ENCODE assay signal across 17 cellular contexts in the genomic region with DNA sequence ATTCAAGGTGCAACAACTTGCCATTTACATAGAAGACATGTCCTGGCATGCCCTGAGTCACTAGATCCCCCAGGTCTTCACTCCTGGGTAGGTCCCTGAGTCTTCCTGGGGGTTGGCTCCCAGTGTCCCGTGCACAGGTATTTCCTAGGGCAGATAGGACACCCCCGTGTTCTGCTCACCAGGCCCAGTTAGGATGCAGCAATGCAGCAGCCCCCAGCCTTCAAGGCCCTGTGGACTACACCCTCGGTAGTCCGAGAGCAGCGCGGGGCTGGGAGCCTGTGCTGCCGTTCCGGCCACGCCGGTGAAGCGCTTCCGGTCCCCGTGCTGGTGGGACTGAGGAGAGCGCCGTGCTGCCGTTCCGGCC. TPM values are rescaled to one million over a fixed set of nuclear protein-coding genes. Genes with fewer than 3 reads are reported as not detected.
"Had no signal": no experiment of that assay in that cellular context is flagged by ENCODE, and none has a peak within 500 bp of the region (broad histone marks: within the 10 kb centered on the region; RNA-seq: fewer than 3 reads in every experiment).

No MANE protein-coding gene starts in this region.

- H3K27ac ChIP-seq: ascending aorta, cardiac muscle cell, gastrocnemius medialis, left lung, parathyroid adenoma, skin epidermis, stomach, thoracic aorta had no signal

- ATAC-seq: activated naive CD8-positive, alpha-beta T cell treated with anti-CD3 and anti-CD28 coated beads, Interleukin-2, amount 50 U/mL, for 24 hours; gastrocnemius medialis; left lung had no signal

- H3K27ac Mint-ChIP-seq: activated naive CD8-positive, alpha-beta T cell treated with anti-CD3 and anti-CD28 coated beads, Interleukin-2, amount 50 U/mL, for 24 hours had no signal

- H3K36me3 ChIP-seq: ascending aorta, cardiac muscle cell, gastrocnemius medialis, left lung, stomach, thoracic aorta had no signal

- H3K9me3 ChIP-seq: ascending aorta, gastrocnemius medialis, left lung, stomach, thoracic aorta had no signal

- H3K4me3 ChIP-seq: ascending aorta, cardiac muscle cell, gastrocnemius medialis, left lung, skin epidermis, stomach, thoracic aorta had no signal

- H3K4me3 Mint-ChIP-seq: activated naive CD8-positive, alpha-beta T cell treated with anti-CD3 and anti-CD28 coated beads, Interleukin-2, amount 50 U/mL, for 24 hours; activated T-cell treated with anti-CD3 and anti-CD28 coated beads, Interleukin-2, amount 50 U/mL, for 4 hours had no signal

- DNase-seq: activated CD4-positive, alpha-beta T cell treated with anti-CD3 and anti-CD28 coated beads, Interleukin-2, amount 50 U/mL, for 1 hour; activated CD4-positive, CD25-positive, alpha-beta regulatory T cell; activated naive CD8-positive, alpha-beta T cell treated with anti-CD3 and anti-CD28 coated beads, Interleukin-2, amount 50 U/mL, for 24 hours; activated T-cell treated with anti-CD3 and anti-CD28 coated beads, Interleukin-2, amount 50 U/mL, for 4 hours; effector CD4-positive, alpha-beta T cell; gastrocnemius medialis; left lung; mesendoderm; retina; stimulated activated CD4-positive, alpha-beta T cell treated with anti-CD3 and anti-CD28 coated beads, Interleukin-4, amount 100 ng/mL, for 4 hours; stomach; T-helper 2 cell had no signal

- H3K4me1 ChIP-seq: ascending aorta, gastrocnemius medialis, left lung, parathyroid adenoma, stomach had no signal

- H3K9me3 Mint-ChIP-seq: activated naive CD8-positive, alpha-beta T cell treated with anti-CD3 and anti-CD28 coated beads, Interleukin-2, amount 50 U/mL, for 24 hours; activated T-cell treated with anti-CD3 and anti-CD28 coated beads, Interleukin-2, amount 50 U/mL, for 4 hours had no signal

- H3K27me3 ChIP-seq: ascending aorta, cardiac muscle cell had no signal

RNA-seq across cellular contexts. Expression of gene PCBP3, which starts 10.6 kb away (rescaled TPM):
- total RNA-seq: ascending aorta had no signal
